ENCODE assay signal across 8 cellular contexts in genomic region chr11:86245369-86246292, GRCh38. TPM values are rescaled to one million over a fixed set of nuclear protein-coding genes. Genes with fewer than 3 reads are reported as not detected.
DNase-seq lines count a peak whose midpoint lies in the region; ATAC-seq, FAIRE-seq and TF ChIP-seq lines count a peak whose summit lies in the region.

No MANE protein-coding gene starts in this region.

- no peak for DNase-seq in RWPE1 (ENCODE audit: low spot score)
- peak; percentile 28 for DNase-seq in bronchial epithelial cell (ENCODE audit: low read depth)
- DNase-seq in lower leg skin (ENCODE audit: low spot score in 2 of 2), result peak in 1 of 2 donors; percentile 17
- DNase-seq in mesothelial cell of epicardium (ENCODE audit: low spot score in 2 of 2, unreplicated experiment in 2 of 2), result no peak
- DNase-seq in DMS153 treated with DMSO at 0.1 percent for 48 hours (lab: John Stamatoyannopoulos, UW; ENCODE audit: unreplicated experiment), result no peak

- FAIRE-seq in bronchial epithelial cell (lab: Jason Lieb, UNC), result no peak

- ATAC-seq in GM18498 (IDR thresholded peaks at IDR 0.05; ENCODE audit: unreplicated experiment) (peak; percentile 5), HG03025 (IDR thresholded peaks at IDR 0.05; ENCODE audit: low FRiP score, unreplicated experiment) (peak; percentile 3)

- CTCF ChIA-PET in RWPE1 (lab: Yijun Ruan, JAX), result interaction anchor here (0.6 to 0.7 kb wide), 3 partner anchors 20 to 330 kb away, joined by 3 read pairs; no protein-coding TSS in a partner anchor

- H3K36me3 ChIP-seq in bronchial epithelial cell (ENCODE audit: control insufficient read depth, insufficient read depth, low read length), result no peaks in the 10 kb centered on the region

- intact Hi-C loops in lower leg skin (cut with DNase I; ENCODE audit: low total_unique reads), result no loop called here

- peak overlapping the region; percentile 81 for H3K4me3 ChIP-seq in bronchial epithelial cell (ENCODE audit: low read depth, low read length)
- peak overlapping the region; percentile 95 for H3K4me3 ChIP-seq in lower leg skin (ENCODE audit: low read depth, poor library complexity, severe bottlenecking)

- no peak for TF ChIP-seq CTCF in RWPE1 (conservative IDR thresholded peaks at IDR 0.05; ENCODE audit: low read depth)
- no peak for TF ChIP-seq CTCF in bronchial epithelial cell (IDR thresholded peaks at IDR 0.05; ENCODE audit: insufficient read depth, low read length, severe bottlenecking)
- no peak for TF ChIP-seq CTCF in lower leg skin (IDR thresholded peaks at IDR 0.05)
- TF ChIP-seq CTCF in mesothelial cell of epicardium (IDR thresholded peaks at IDR 0.05; ENCODE audit: unreplicated experiment), result no peak

- WGBS in lower leg skin, 2 donors, result 1% methylated on average over 38 of the region's 38 CpGs

- no peaks in the 10 kb centered on the region for H3K9me3 Mint-ChIP-seq in mesothelial cell of epicardium

- H3K4me1 Mint-ChIP-seq in mesothelial cell of epicardium, result peaks cover 41% of the 10 kb centered on the region

- H3K27me3 Mint-ChIP-seq in mesothelial cell of epicardium (ENCODE audit: low read depth), result peaks cover 3% of the 10 kb centered on the region

- H3K36me3 Mint-ChIP-seq in mesothelial cell of epicardium, result no peaks in the 10 kb centered on the region

- H3K27ac ChIP-seq in RWPE1 (peak overlapping the region; percentile 97), temporal lobe (ENCODE audit: low read depth, low read length) (peak overlapping the region; percentile 81)

- TF ChIP-seq POLR2A in lower leg skin (IDR thresholded peaks at IDR 0.05), result no peak

- H3K27me3 ChIP-seq in bronchial epithelial cell (ENCODE audit: control insufficient read depth, insufficient read depth, low read length), result no peaks in the 10 kb centered on the region

- no peak overlapping the region for H3K4me3 Mint-ChIP-seq in mesothelial cell of epicardium

- POLR2A ChIA-PET in RWPE1 (lab: Yijun Ruan, JAX; ENCODE audit: low non-redundant PET), result interaction anchor here (0.5 to 0.6 kb wide), 2 partner anchors 21 to 75 kb away, joined by 3 read pairs; no protein-coding TSS in a partner anchor

- H3K27ac Mint-ChIP-seq in mesothelial cell of epicardium, result no peak overlapping the region

RNA-seq across cellular contexts. Expression of gene EED, which starts 1.1 kb away (rescaled TPM):
- total RNA-seq in bronchial epithelial cell, result 13.7 and 14.1 TPM in 2 replicates
- total RNA-seq in lower leg skin, result 10 to 100 TPM; 13.7 to 18.8 (median 16.2) TPM
- total RNA-seq in temporal lobe, result 25.6 TPM
- total RNA-seq in mesothelial cell of epicardium, result 30.5 to 32.4 TPM (median 30.6 TPM) in 3 replicates

RNA-seq across cellular contexts. Expression of gene HIKESHI, which starts 56.4 kb away (rescaled TPM):
- total RNA-seq in bronchial epithelial cell, result 48.2 and 63.1 TPM in 2 replicates
- total RNA-seq in lower leg skin, result 10 to 100 TPM; 14.7 to 33.2 (median 28.2) TPM
- total RNA-seq in temporal lobe, result 35.4 TPM
- 38.0 to 43.4 TPM (median 39.5 TPM) in 3 replicates for total RNA-seq in mesothelial cell of epicardium
